In the genomic region with DNA sequence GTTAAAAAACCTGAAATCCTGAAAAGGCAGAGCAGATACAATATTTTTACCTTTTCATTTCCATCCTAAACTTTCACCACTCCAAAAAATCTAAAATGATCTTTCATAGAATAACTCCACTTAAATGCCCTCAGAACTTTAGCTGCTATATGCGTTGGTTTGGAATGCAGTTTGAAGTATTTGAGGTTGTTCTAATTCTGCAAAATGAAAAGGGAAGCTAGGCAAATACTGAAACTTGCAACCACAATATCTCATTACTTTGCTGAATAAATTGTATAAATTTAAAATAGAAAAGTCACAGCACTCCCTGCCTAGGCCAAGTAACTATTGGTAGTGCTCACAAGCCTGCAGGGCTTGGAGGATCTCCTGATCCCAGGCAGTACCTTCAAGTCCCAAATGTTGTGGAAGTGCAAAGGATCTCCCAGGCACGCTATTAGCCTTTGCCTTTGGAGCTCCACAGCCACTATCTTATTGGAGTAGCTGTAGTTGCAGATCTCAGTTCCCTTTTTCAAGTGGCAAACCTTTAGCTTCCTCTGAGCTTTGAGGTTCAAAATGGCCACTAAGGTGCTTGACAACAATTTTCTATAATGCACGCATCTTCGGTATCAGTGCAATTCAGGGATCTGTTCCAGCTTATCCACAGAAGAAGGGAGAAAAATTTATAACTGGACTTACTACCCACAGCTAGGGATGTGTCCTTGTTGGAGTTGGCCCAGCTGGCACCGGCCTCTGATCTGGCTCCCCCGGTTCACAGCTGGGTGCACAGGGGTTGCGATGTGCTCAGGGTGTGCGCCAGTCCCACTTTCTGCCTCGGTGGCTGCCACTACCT, we compare ENCODE assay signal across 1 cellular context.
TF ChIP-seq lines count a peak whose summit lies in the region.

No MANE protein-coding gene starts in this region.

TF ChIP-seq in SK-N-SH treated with all-trans-retinoic acid at 6 μM for 48 hours, 23 proteins besides CTCF, POLR2A, EP300 and RAD21 (continued from another document):
- TF ChIP-seq ESRRG (CRISPR knock-in tag; IDR thresholded peaks at IDR 0.05), result no peak
